Comparison of ENCODE assay signal across 28 cellular contexts in genomic region chr7:86689363-86689762, GRCh38. TPM values are rescaled to one million over a fixed set of nuclear protein-coding genes. Genes with fewer than 3 reads are reported as not detected.
"Had no signal": no experiment of that assay in that cellular context is flagged by ENCODE, and none has a peak within 500 bp of the region (broad histone marks: within the 10 kb centered on the region; RNA-seq: fewer than 3 reads in every experiment).

No MANE protein-coding gene starts in this region.

- H3K36me3 ChIP-seq: neural progenitor cell, ovary, suprapubic skin, tibial artery, transverse colon, upper lobe of right lung, uterus had no signal

- H3K4me1 ChIP-seq: neural progenitor cell, parathyroid adenoma, psoas muscle, suprapubic skin, testis, tibial artery, transverse colon, upper lobe of right lung, uterus had no signal

- H3K9ac ChIP-seq: neural progenitor cell, parathyroid adenoma had no signal

- ATAC-seq: naive thymus-derived CD4-positive, alpha-beta T cell; natural killer cell; psoas muscle; right cardiac atrium; sciatic nerve; stimulated activated effector memory CD8-positive, alpha-beta T cell treated with anti-CD3 and anti-CD28 coated beads, Interleukin-12 subunit alpha, Interleukin-12 subunit beta, amount 100 ng/mL, for 72 hours; stimulated activated naive B cell treated with anti-CD40 and anti-IgM and Interleukin-4, amounts not matched to agents 10 μg/mL and 1 μg/mL and 100 μg/mL, for 72 hours; upper lobe of right lung had no signal

- DNase-seq: naive thymus-derived CD4-positive, alpha-beta T cell; natural killer cell; occipital lobe; ovary; posterior cingulate gyrus; psoas muscle; right cardiac atrium; stimulated activated CD4-positive, alpha-beta T cell treated with anti-CD3 and anti-CD28 coated beads, Interleukin-15, amount 100 ng/mL, for 24 hours; stimulated activated CD4-positive, alpha-beta T cell treated with anti-CD3 and anti-CD28 coated beads, Interleukin-2, amount 100 ng/mL, for 24 hours; stimulated activated CD4-positive, alpha-beta T cell treated with anti-CD3 and anti-CD28 coated beads, Interleukin-2, amount 100 ng/mL, for 48 hours; stimulated activated CD4-positive, alpha-beta T cell treated with anti-CD3 and anti-CD28 coated beads, Interleukin-4, amount 100 ng/mL, for 24 hours; stimulated activated naive B cell treated with anti-CD40 and anti-IgM and Interleukin-4, amounts not matched to agents 10 μg/mL and 1 μg/mL and 100 μg/mL, for 72 hours; stimulated activated naive CD4-positive, alpha-beta T cell treated with Interleukin-2 at 50 U/mL for 16 hours; substantia nigra; testis; tibial artery; transverse colon; upper lobe of right lung; uterus had no signal

- H3K9me3 ChIP-seq: ovary, psoas muscle, suprapubic skin, testis, tibial artery, transverse colon, upper lobe of right lung, uterus had no signal

- H2AFZ ChIP-seq: neural progenitor cell, parathyroid adenoma had no signal

- H3K79me2 ChIP-seq: parathyroid adenoma had no signal

- H3K27me3 ChIP-seq: neural progenitor cell, ovary, suprapubic skin, testis, tibial artery, transverse colon, upper lobe of right lung, uterus had no signal

- H3K27ac ChIP-seq: neural progenitor cell, ovary, parathyroid adenoma, psoas muscle, skin epidermis, suprapubic skin, testis, tibial artery, transverse colon, upper lobe of right lung, uterus had no signal

- H3K4me2 ChIP-seq: neural progenitor cell had no signal

- H3K4me3 ChIP-seq: neural progenitor cell, ovary, psoas muscle, skin epidermis, suprapubic skin, testis, tibial artery, transverse colon, upper lobe of right lung, uterus had no signal

RNA-seq across cellular contexts. Expression of gene GRM3, which starts 45.7 kb away (rescaled TPM):
- total RNA-seq: naive thymus-derived CD4-positive, alpha-beta T cell; natural killer cell; osteoblast; psoas muscle; renal cortical epithelial cell; sciatic nerve; suprapubic skin; transverse colon; upper lobe of right lung had no signal
- polyA plus RNA-seq: naive thymus-derived CD4-positive, alpha-beta T cell; urinary bladder had no signal
